20 cellular contexts compared by ENCODE assay signal in the genomic region with DNA sequence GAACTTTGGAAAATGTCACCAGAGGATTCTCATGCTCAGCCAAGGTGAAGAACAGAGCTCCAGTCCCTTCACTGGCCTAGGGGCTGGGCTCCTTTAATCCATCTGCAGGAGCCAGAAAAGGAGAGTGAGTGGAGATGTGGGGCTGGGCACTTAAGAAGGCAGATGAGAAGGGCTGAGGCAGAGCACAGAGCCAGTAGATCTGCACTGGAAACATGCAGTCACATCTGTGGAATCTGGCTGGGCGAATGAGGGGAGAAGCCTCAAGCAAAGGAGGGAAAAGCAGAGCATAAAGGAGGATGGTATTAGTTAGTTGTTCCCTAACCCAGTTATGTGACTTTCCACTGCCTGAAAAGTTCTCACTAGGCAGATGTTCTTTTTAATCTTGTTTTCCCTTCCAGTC. TPM values are rescaled to one million over a fixed set of nuclear protein-coding genes. Genes with fewer than 3 reads are reported as not detected.
"Had no signal": no experiment of that assay in that cellular context is flagged by ENCODE, and none has a peak within 500 bp of the region (broad histone marks: within the 10 kb centered on the region; RNA-seq: fewer than 3 reads in every experiment).

No MANE protein-coding gene starts in this region.

- H3K4me3 Mint-ChIP-seq: activated naive CD8-positive, alpha-beta T cell treated with anti-CD3 and anti-CD28 coated beads, Interleukin-2, amount 10 ng/mL, durations not matched to agents 7 days and 5 days; activated T-helper 1 cell treated with anti-CD3 and anti-CD28 coated beads, Interleukin-12 subunit alpha, Interleukin-12 subunit beta, Interleukin-2, Interleukin-4 antibody, amounts not matched to agents 30 ng/mL and 10 ng/mL and 1 ng/mL, durations not matched to agents 14 hours and 24 hours and 36 hours; naive thymus-derived CD4-positive, alpha-beta T cell; stimulated activated effector memory CD8-positive, alpha-beta T cell treated with anti-CD3 and anti-CD28 coated beads, Interleukin-12 subunit alpha, Interleukin-12 subunit beta, amount 100 ng/mL, for 72 hours had no signal

- DNase-seq: activated CD4-positive, alpha-beta T cell treated with anti-CD3 and anti-CD28 coated beads, Interleukin-2, amount 50 U/mL, for 1 hour; activated CD4-positive, CD25-positive, alpha-beta regulatory T cell treated with anti-CD3 and anti-CD28 coated beads, Interleukin-2, amount 50 U/mL, for 72 hours; activated naive CD4-positive, alpha-beta T cell; activated naive CD8-positive, alpha-beta T cell treated with anti-CD3 and anti-CD28 coated beads, Interleukin-2, amount 10 ng/mL, durations not matched to agents 7 days and 5 days; anterior cingulate cortex; brain microvascular endothelial cell; central memory CD4-positive, alpha-beta T cell; glutamatergic neuron; hypothalamus; left lung; naive thymus-derived CD4-positive, alpha-beta T cell; pancreas; right lobe of liver; small intestine; stimulated activated CD4-positive, alpha-beta T cell treated with anti-CD3 and anti-CD28 coated beads, Interleukin-4, amount 100 ng/mL, for 1 hour; stomach; upper lobe of left lung had no signal

- H3K27ac Mint-ChIP-seq: activated naive CD8-positive, alpha-beta T cell treated with anti-CD3 and anti-CD28 coated beads, Interleukin-2, amount 10 ng/mL, durations not matched to agents 7 days and 5 days; activated T-helper 1 cell treated with anti-CD3 and anti-CD28 coated beads, Interleukin-12 subunit alpha, Interleukin-12 subunit beta, Interleukin-2, Interleukin-4 antibody, amounts not matched to agents 30 ng/mL and 10 ng/mL and 1 ng/mL, durations not matched to agents 14 hours and 24 hours and 36 hours; stimulated activated effector memory CD8-positive, alpha-beta T cell treated with anti-CD3 and anti-CD28 coated beads, Interleukin-12 subunit alpha, Interleukin-12 subunit beta, amount 100 ng/mL, for 72 hours had no signal

- H3K27me3 Mint-ChIP-seq: activated naive CD8-positive, alpha-beta T cell treated with anti-CD3 and anti-CD28 coated beads, Interleukin-2, amount 10 ng/mL, durations not matched to agents 7 days and 5 days had no signal

- H3K4me3 ChIP-seq: left lung, pancreas, right lobe of liver, stomach, upper lobe of left lung had no signal

- H3K9me3 Mint-ChIP-seq: activated naive CD8-positive, alpha-beta T cell treated with anti-CD3 and anti-CD28 coated beads, Interleukin-2, amount 10 ng/mL, durations not matched to agents 7 days and 5 days; activated T-helper 1 cell treated with anti-CD3 and anti-CD28 coated beads, Interleukin-12 subunit alpha, Interleukin-12 subunit beta, Interleukin-2, Interleukin-4 antibody, amounts not matched to agents 30 ng/mL and 10 ng/mL and 1 ng/mL, durations not matched to agents 14 hours and 24 hours and 36 hours; naive thymus-derived CD4-positive, alpha-beta T cell; stimulated activated effector memory CD8-positive, alpha-beta T cell treated with anti-CD3 and anti-CD28 coated beads, Interleukin-12 subunit alpha, Interleukin-12 subunit beta, amount 100 ng/mL, for 72 hours had no signal

RNA-seq across cellular contexts. Expression of gene BCAR1, which starts 50.4 kb away (rescaled TPM):
- total RNA-seq: activated naive CD8-positive, alpha-beta T cell treated with anti-CD3 and anti-CD28 coated beads, Interleukin-2, amount 10 ng/mL, durations not matched to agents 7 days and 5 days; naive thymus-derived CD4-positive, alpha-beta T cell; T-helper 1 cell treated with Interleukin-12 subunit alpha and Interleukin-12 subunit beta and Interleukin-4 antibody, amounts not matched to agents 30 ng/mL and 1 ng/mL, for 36 hours had no signal
